In genomic region chr22:21791635-21792625, GRCh38 we compare ENCODE assay signal across 2 cellular contexts.
TF ChIP-seq lines count a peak whose summit lies in the region.

No MANE protein-coding gene starts in this region.

TF ChIP-seq in K562, 482 proteins besides CTCF, POLR2A, EP300 and RAD21 (continued from another document and continues in another):
- TF ChIP-seq RERE (CRISPR knock-in tag; IDR thresholded peaks at IDR 0.05; ENCODE audit: borderline replicate concordance) = peak; percentile 97; the same call in 1 of the 2 replicates
- no peak for TF ChIP-seq NFRKB (IDR thresholded peaks at IDR 0.05; ENCODE audit: low read depth)
- no peak for TF ChIP-seq PREB (CRISPR knock-in tag; IDR thresholded peaks at IDR 0.05)
- TF ChIP-seq FOXA3 (CRISPR knock-in tag; conservative IDR thresholded peaks at IDR 0.05 in 1 of 2, IDR thresholded peaks at IDR 0.05 in 1 of 2) = no peak
- TF ChIP-seq ZNF639 (CRISPR knock-in tag; conservative IDR thresholded peaks at IDR 0.05 in 1 of 2, IDR thresholded peaks at IDR 0.05 in 1 of 2) = no peak
- peak; percentile 85; the same call in 1 of the 2 replicates for TF ChIP-seq THAP7 (CRISPR knock-in tag; IDR thresholded peaks at IDR 0.05)
- peak; percentile 63; the same call in 1 of the 2 replicates for TF ChIP-seq ZBTB43 (CRISPR knock-in tag; IDR thresholded peaks at IDR 0.05)
- peak in 1 of 2 experiments; percentile 95; a peak in 2 of 3 replicates for TF ChIP-seq CBX3 (IDR thresholded peaks at IDR 0.05; ENCODE audit: borderline replicate concordance in 1 of 2, low read length in 2 of 2)
- peak; percentile 79; the same call in 1 of the 2 replicates for TF ChIP-seq RFX7 (CRISPR knock-in tag; IDR thresholded peaks at IDR 0.05)
- TF ChIP-seq TFE3 (CRISPR knock-in tag; IDR thresholded peaks at IDR 0.05) = no peak

TF ChIP-seq in GM23338, 12 proteins besides CTCF, POLR2A, EP300 and RAD21 (continued from another document):
- TF ChIP-seq ZNF462 (CRISPR knock-in tag; IDR thresholded peaks at IDR 0.05) (no peak), ZNF114 (CRISPR knock-in tag; IDR thresholded peaks at IDR 0.05) (no peak), EZH2phosphoT487 (IDR thresholded peaks at IDR 0.05; ENCODE audit: unreplicated experiment) (no peak), CREB1 (CRISPR knock-in tag; IDR thresholded peaks at IDR 0.05; ENCODE audit: low read depth) (no peak), NANOG (IDR thresholded peaks at IDR 0.05; ENCODE audit: borderline replicate concordance) (no peak), JUNB (IDR thresholded peaks at IDR 0.05; ENCODE audit: unreplicated experiment) (no peak)
TF ChIP-seq in GM23338: peak in this region for 0.
